Comparison of ENCODE assay signal across 8 cellular contexts in genomic region chr16:48365601-48366164, GRCh38. TPM values are rescaled to one million over a fixed set of nuclear protein-coding genes. Genes with fewer than 3 reads are reported as not detected.
A peak's percentile ranks its signal among the peaks of the same experiment; 100 is the strongest.
DNase-seq lines count a peak whose midpoint lies in the region; ATAC-seq and TF ChIP-seq lines count a peak whose summit lies in the region.

No MANE protein-coding gene starts in this region.

- peak overlapping the region; percentile 46 for H3K4me3 ChIP-seq in kidney epithelial cell (ENCODE audit: low read depth, low read length)

- H3K27me3 ChIP-seq in kidney epithelial cell (ENCODE audit: control insufficient read depth, insufficient read depth, low read length), result no peaks in the 10 kb centered on the region

- no peaks in the 10 kb centered on the region for H3K36me3 ChIP-seq in kidney epithelial cell (ENCODE audit: control insufficient read depth, insufficient read depth, low read length)

- H3K4me3 Mint-ChIP-seq in central memory CD8-positive, alpha-beta T cell, result peak overlapping the region; percentile 89

- no peak for TF ChIP-seq CTCF in kidney epithelial cell (IDR thresholded peaks at IDR 0.05; ENCODE audit: insufficient read depth, low read length, poor library complexity, severe bottlenecking)

- ATAC-seq in HG02840 (IDR thresholded peaks at IDR 0.05; ENCODE audit: low FRiP score, unreplicated experiment), result peak; percentile 90
- peak; percentile 89 for ATAC-seq in central memory CD8-positive, alpha-beta T cell (replicated peaks; ENCODE audit: extremely low read depth, poor library complexity, severe bottlenecking)

- peaks cover 29% of the 10 kb centered on the region for H3K4me1 Mint-ChIP-seq in central memory CD8-positive, alpha-beta T cell

- peak overlapping the region; percentile 91 for H3K27ac Mint-ChIP-seq in central memory CD8-positive, alpha-beta T cell (ENCODE audit: low read depth)

- no peaks in the 10 kb centered on the region for H3K9me3 Mint-ChIP-seq in central memory CD8-positive, alpha-beta T cell

- peak; percentile 24 for DNase-seq in DMS153 (lab: John Stamatoyannopoulos, UW)
- DNase-seq in DMS153 treated with DMSO at 0.1 percent for 48 hours (lab: John Stamatoyannopoulos, UW; ENCODE audit: unreplicated experiment), result no peak
- DNase-seq in NCI-H146 (lab: John Stamatoyannopoulos, UW), result peak; percentile 67
- DNase-seq in activated CD4-positive, CD25-positive, alpha-beta regulatory T cell treated with anti-CD3 and anti-CD28 coated beads, Interleukin-2, amount 50 U/mL, for 16 hours (ENCODE audit: low read depth, low spot score), result peak; percentile 59
- peak; percentile 44 to 48 for DNase-seq in central memory CD8-positive, alpha-beta T cell (ENCODE audit: low spot score in 2 of 2)
- no peak for DNase-seq in kidney epithelial cell (ENCODE audit: low read depth)
- DNase-seq in stimulated activated CD4-positive, alpha-beta T cell treated with anti-CD3 and anti-CD28 coated beads, Interleukin-15, amount 100 ng/mL, for 1 hour (ENCODE audit: low read depth in 1 of 2, low spot score in 1 of 2), result peak; percentile 49 to 66

- no peaks in the 10 kb centered on the region for H3K27me3 Mint-ChIP-seq in central memory CD8-positive, alpha-beta T cell

- peaks cover 14% of the 10 kb centered on the region for H3K36me3 Mint-ChIP-seq in central memory CD8-positive, alpha-beta T cell (ENCODE audit: insufficient read depth)

RNA-seq across cellular contexts. Expression of gene SIAH1, which starts 19.5 kb away (rescaled TPM):
- total RNA-seq in kidney epithelial cell, result 30.3 and 31.0 TPM in 2 replicates

Comparison
In these comparisons a context has a peak if more than half of its experiments do, and no peak if none do; other contexts are left out.
1. DNase-seq: peak in DMS153 (single experiment), NCI-H146 (single experiment), activated CD4-positive, CD25-positive, alpha-beta regulatory T cell treated with anti-CD3 and anti-CD28 coated beads, Interleukin-2, amount 50 U/mL, for 16 hours (single experiment), central memory CD8-positive, alpha-beta T cell (2 of 2) and stimulated activated CD4-positive, alpha-beta T cell treated with anti-CD3 and anti-CD28 coated beads, Interleukin-15, amount 100 ng/mL, for 1 hour (2 of 2); none in DMS153 treated with DMSO at 0.1 percent for 48 hours (single experiment) and kidney epithelial cell (single experiment).